Comparison of ENCODE assay signal across 24 cellular contexts in genomic region chr13:52412128-52412527, GRCh38. TPM values are rescaled to one million over a fixed set of nuclear protein-coding genes. Genes with fewer than 3 reads are reported as not detected.
DNase-seq lines count a peak whose midpoint lies in the region; ATAC-seq, FAIRE-seq and TF ChIP-seq lines count a peak whose summit lies in the region.
"Had no signal": no experiment of that assay in that cellular context is flagged by ENCODE, and none has a peak within 500 bp of the region (broad histone marks: within the 10 kb centered on the region; RNA-seq: fewer than 3 reads in every experiment).

No MANE protein-coding gene starts in this region.

- no peaks in the 10 kb centered on the region for H3K27me3 ChIP-seq in HepG2 (ENCODE audit: control insufficient read depth in 1 of 2, insufficient read depth in 2 of 2, low read length in 2 of 2)
- no peaks in the 10 kb centered on the region for H3K27me3 ChIP-seq in subcutaneous abdominal adipose tissue (ENCODE audit: control insufficient read depth in 5 of 5, insufficient read depth in 4 of 5, low read length in 5 of 5)
- H3K27me3 ChIP-seq in testis, result no peaks in the 10 kb centered on the region
- H3K27me3 ChIP-seq in adrenal gland, result no peaks in the 10 kb centered on the region
- H3K27me3 ChIP-seq: cardiac muscle cell, heart right ventricle had no signal

- no peaks in the 10 kb centered on the region for H3K79me2 ChIP-seq in HepG2 (ENCODE audit: insufficient read depth, low read length)

- H3K27ac Mint-ChIP-seq in activated T-cell treated with anti-CD3 and anti-CD28 coated beads, Interleukin-2, amount 50 U/mL, for 72 hours, result peak overlapping the region; percentile 87
- peak overlapping the region; percentile 51 for H3K27ac Mint-ChIP-seq in activated T-helper 2 cell treated with anti-CD3 and anti-CD28 coated beads, Interferon-gamma antibody, Interleukin-2, Interleukin-4, amounts not matched to agents 10 μg/mL and 5 μg/mL and 100 μg/mL, durations not matched to agents 14 hours and 24 hours and 36 hours
- H3K27ac Mint-ChIP-seq: activated CD4-positive, alpha-beta T cell treated with anti-CD3 and anti-CD28 coated beads, Interleukin-2, amount 10 ng/mL, durations not matched to agents 24 days and 14 days; dendritic cell treated with granulocyte-macrophage colony-stimulating factor and Interleukin-4, amounts not matched to agents 40 ng/mL and 50 ng/mL, for 4 days; T-helper 17 cell had no signal

- H3K4me1 ChIP-seq in HepG2 (ENCODE audit: insufficient read depth, low read length) (no peaks in the 10 kb centered on the region), subcutaneous abdominal adipose tissue (ENCODE audit: control insufficient read depth in 5 of 5, insufficient read depth in 5 of 5, low read length in 5 of 5) (peaks cover 0 to 19% (median 13%) of the 10 kb centered on the region in 5 donors), testis (no peaks in the 10 kb centered on the region), adrenal gland (replicated peaks in 1 of 2) (no peaks in the 10 kb centered on the region)
- H3K4me1 ChIP-seq: heart right ventricle, left ventricle myocardium inferior, psoas muscle had no signal

- no TSS peak for BruUV-seq in HepG2 (replicated peaks; lab: Mats Ljungman, UMichigan)

- H4K20me1 ChIP-seq in HepG2 (ENCODE audit: insufficient read depth, low read length), result no peaks in the 10 kb centered on the region

- CTCF ChIA-PET in HepG2 (lab: Yijun Ruan, JAX; ENCODE audit: low intra/inter-chr PET ratio, low total read pairs), result no interaction called here

- H3K4me3 Mint-ChIP-seq in activated T-cell treated with anti-CD3 and anti-CD28 coated beads, Interleukin-2, amount 50 U/mL, for 72 hours, result peak overlapping the region in 1 of 2 donors; percentile 70
- no peak overlapping the region for H3K4me3 Mint-ChIP-seq in activated T-helper 2 cell treated with anti-CD3 and anti-CD28 coated beads, Interferon-gamma antibody, Interleukin-2, Interleukin-4, amounts not matched to agents 10 μg/mL and 5 μg/mL and 100 μg/mL, durations not matched to agents 14 hours and 24 hours and 36 hours (ENCODE audit: low read depth)
- H3K4me3 Mint-ChIP-seq: activated CD4-positive, alpha-beta T cell treated with anti-CD3 and anti-CD28 coated beads, Interleukin-2, amount 10 ng/mL, durations not matched to agents 24 days and 14 days; dendritic cell treated with granulocyte-macrophage colony-stimulating factor and Interleukin-4, amounts not matched to agents 40 ng/mL and 50 ng/mL, for 4 days; immature natural killer cell; neural crest cell; T-helper 17 cell had no signal

- H2AFZ ChIP-seq in HepG2 (ENCODE audit: low read length), result no peak overlapping the region

- peaks cover 1 to 6% of the 10 kb centered on the region in 2 donors for H3K36me3 Mint-ChIP-seq in activated T-cell treated with anti-CD3 and anti-CD28 coated beads, Interleukin-2, amount 50 U/mL, for 72 hours (ENCODE audit: insufficient read depth in 2 of 2)
- peaks cover 42% of the 10 kb centered on the region for H3K36me3 Mint-ChIP-seq in activated T-helper 2 cell treated with anti-CD3 and anti-CD28 coated beads, Interferon-gamma antibody, Interleukin-2, Interleukin-4, amounts not matched to agents 10 μg/mL and 5 μg/mL and 100 μg/mL, durations not matched to agents 14 hours and 24 hours and 36 hours (ENCODE audit: low read depth)

- peaks cover 10% of the 10 kb centered on the region for H3K4me1 Mint-ChIP-seq in activated T-cell treated with anti-CD3 and anti-CD28 coated beads, Interleukin-2, amount 50 U/mL, for 72 hours (ENCODE audit: low read depth)
- peaks cover 4% of the 10 kb centered on the region for H3K4me1 Mint-ChIP-seq in activated T-helper 2 cell treated with anti-CD3 and anti-CD28 coated beads, Interferon-gamma antibody, Interleukin-2, Interleukin-4, amounts not matched to agents 10 μg/mL and 5 μg/mL and 100 μg/mL, durations not matched to agents 14 hours and 24 hours and 36 hours (ENCODE audit: low read depth)
- H3K4me1 Mint-ChIP-seq: neural crest cell, T-helper 17 cell had no signal

- H3K27ac ChIP-seq in HepG2 (ENCODE audit: extremely low read length, insufficient read depth, low read length) (no peak overlapping the region), subcutaneous abdominal adipose tissue (ENCODE audit: low read depth, low read length) (peak overlapping the region; percentile 11), testis (no peak overlapping the region), adrenal gland (no peak overlapping the region)
- H3K27ac ChIP-seq: cardiac muscle cell, heart right ventricle, HL-60, left ventricle myocardium inferior, psoas muscle had no signal

- no peak for FAIRE-seq in HepG2 (lab: Jason Lieb, UNC)
- FAIRE-seq: endometrium, small intestine had no signal

- H3K9me3 ChIP-seq in HepG2 (ENCODE audit: low read length), result no peaks in the 10 kb centered on the region
- H3K9me3 ChIP-seq in subcutaneous abdominal adipose tissue (ENCODE audit: control insufficient read depth in 5 of 5, low read length in 5 of 5), result no peaks in the 10 kb centered on the region
- H3K9me3 ChIP-seq in testis, result no peaks in the 10 kb centered on the region
- H3K9me3 ChIP-seq in adrenal gland (replicated peaks in 1 of 3), result no peaks in the 10 kb centered on the region
- H3K9me3 ChIP-seq: heart right ventricle, left ventricle myocardium inferior, psoas muscle had no signal

- no peaks in the 10 kb centered on the region for H3K9me3 Mint-ChIP-seq in activated T-cell treated with anti-CD3 and anti-CD28 coated beads, Interleukin-2, amount 50 U/mL, for 72 hours
- H3K9me3 Mint-ChIP-seq in activated T-helper 2 cell treated with anti-CD3 and anti-CD28 coated beads, Interferon-gamma antibody, Interleukin-2, Interleukin-4, amounts not matched to agents 10 μg/mL and 5 μg/mL and 100 μg/mL, durations not matched to agents 14 hours and 24 hours and 36 hours, result no peaks in the 10 kb centered on the region
- H3K9me3 Mint-ChIP-seq: activated CD4-positive, alpha-beta T cell treated with anti-CD3 and anti-CD28 coated beads, Interleukin-2, amount 10 ng/mL, durations not matched to agents 24 days and 14 days; dendritic cell treated with granulocyte-macrophage colony-stimulating factor and Interleukin-4, amounts not matched to agents 40 ng/mL and 50 ng/mL, for 4 days; immature natural killer cell; neural crest cell had no signal

- TF ChIP-seq EP300 in HepG2 (IDR thresholded peaks at IDR 0.05; ENCODE audit: low read depth in 2 of 2, low read length in 2 of 2) (no peak), HepG2 (CRISPR knock-in tag; IDR thresholded peaks at IDR 0.05; ENCODE audit: borderline replicate concordance) (no peak)

- in situ Hi-C loops in HepG2 (cut with HindIII; ENCODE audit: extremely low pct_ligation_motif_present, low pct_unique_long_range_greater_than_20kb), result no loop called here

- TF ChIP-seq CTCF in HepG2 (CRISPR knock-in tag; IDR thresholded peaks at IDR 0.05) (no peak), testis (IDR thresholded peaks at IDR 0.05) (no peak), adrenal gland (IDR thresholded peaks at IDR 0.05) (no peak)

- no peak overlapping the region for H3K4me2 ChIP-seq in HepG2 (ENCODE audit: low read depth, low read length)

- no peak for ATAC-seq in activated T-cell treated with anti-CD3 and anti-CD28 coated beads, Interleukin-2, amount 50 U/mL, for 72 hours (replicated peaks in 1 of 2)
- ATAC-seq in HepG2, result no peak
- no peak for ATAC-seq in esophagus mucosa
- ATAC-seq: psoas muscle, T-helper 17 cell had no signal

- H3K9ac ChIP-seq in HepG2 (ENCODE audit: insufficient read depth, low read depth, low read length) (no peak overlapping the region), subcutaneous abdominal adipose tissue (ENCODE audit: low read length in 5 of 5) (no peak overlapping the region)

- WGBS in HepG2 (ENCODE audit: low lambda C conversion rate), result 100% methylated on average over 1 of the region's 1 CpG
- 95 to 98% methylated on average over 1 of the region's 1 CpG for WGBS in testis, 2 donors
- WGBS in adrenal gland, 4 donors, result 93 to 100% (median 95%) methylated on average over 1 of the region's 1 CpG

- TF ChIP-seq POLR2A in HepG2 (IDR thresholded peaks at IDR 0.05; ENCODE audit: insufficient read depth in 1 of 2, low read depth in 2 of 2, low read length in 2 of 2) (no peak), testis (IDR thresholded peaks at IDR 0.05) (no peak), adrenal gland (IDR thresholded peaks at IDR 0.05) (no peak)

- POLR2A ChIA-PET in HepG2 (lab: Yijun Ruan, JAX), result no interaction called here

- TF ChIP-seq RAD21 in HepG2 (CRISPR knock-in tag; IDR thresholded peaks at IDR 0.05), result no peak

- intact Hi-C loops in activated T-helper 2 cell treated with anti-CD3 and anti-CD28 coated beads, Interferon-gamma antibody, Interleukin-2, Interleukin-4, amounts not matched to agents 10 μg/mL and 5 μg/mL and 100 μg/mL, durations not matched to agents 14 hours and 24 hours and 36 hours (cut with micrococcal nuclease), result loop anchor here (5.0 kb wide), 1 partner anchor 35 kb away; no protein-coding TSS in a partner anchor
- intact Hi-C loops in HepG2 (cut with micrococcal nuclease; ENCODE audit: unreplicated experiment) (no loop called here), testis (cut with DNase I; ENCODE audit: low total_unique reads) (no loop called here), adrenal gland (cut with DNase I) (no loop called here)

- no peaks in the 10 kb centered on the region for H3K27me3 Mint-ChIP-seq in activated T-cell treated with anti-CD3 and anti-CD28 coated beads, Interleukin-2, amount 50 U/mL, for 72 hours (ENCODE audit: low read depth)
- H3K27me3 Mint-ChIP-seq in activated T-helper 2 cell treated with anti-CD3 and anti-CD28 coated beads, Interferon-gamma antibody, Interleukin-2, Interleukin-4, amounts not matched to agents 10 μg/mL and 5 μg/mL and 100 μg/mL, durations not matched to agents 14 hours and 24 hours and 36 hours (ENCODE audit: low read depth), result no peaks in the 10 kb centered on the region
- H3K27me3 Mint-ChIP-seq: activated CD4-positive, alpha-beta T cell treated with anti-CD3 and anti-CD28 coated beads, Interleukin-2, amount 10 ng/mL, durations not matched to agents 24 days and 14 days; T-helper 17 cell had no signal

- DNase-seq in activated T-cell treated with anti-CD3 and anti-CD28 coated beads, Interleukin-2, amount 50 U/mL, for 72 hours, result no peak
- no peak for DNase-seq in activated T-cell treated with anti-CD3 and anti-CD28 coated beads, Interleukin-2, amount 50 U/mL, for 1 hour
- no peak for DNase-seq in activated T-helper 2 cell treated with anti-CD3 and anti-CD28 coated beads, Interferon-gamma antibody, Interleukin-2, Interleukin-4, amounts not matched to agents 10 μg/mL and 5 μg/mL and 100 μg/mL, durations not matched to agents 14 hours and 24 hours and 36 hours (ENCODE audit: low spot score)
- no peak for DNase-seq in HepG2 (ENCODE audit: low spot score)
- no peak for DNase-seq in testis
- DNase-seq in adrenal gland, result no peak
- DNase-seq: activated CD4-positive, alpha-beta T cell treated with anti-CD3 and anti-CD28 coated beads, Interleukin-2, amount 10 ng/mL, durations not matched to agents 24 days and 14 days; activated gamma-delta T cell; amniotic stem cell; heart right ventricle; immature natural killer cell; left ventricle myocardium inferior; NCI-H524 treated with DMSO at 0.1 percent for 48 hours; psoas muscle; small intestine; stimulated activated naive CD4-positive, alpha-beta T cell; T-helper 17 cell had no signal

- H3K36me3 ChIP-seq in HepG2 (replicated peaks in 1 of 2; ENCODE audit: control insufficient read depth in 1 of 2, insufficient read depth in 2 of 2, low read length in 2 of 2) (peaks cover 9 to 17% of the 10 kb centered on the region in 2 experiments), subcutaneous abdominal adipose tissue (ENCODE audit: control insufficient read depth in 5 of 5, insufficient read depth in 5 of 5, low read length in 5 of 5) (peaks cover 23 to 31% (median 26%) of the 10 kb centered on the region in 5 donors), testis (ENCODE audit: low read depth, missing control alignments) (no peaks in the 10 kb centered on the region), adrenal gland (replicated peaks in 1 of 2) (peaks cover 0 to 35% of the 10 kb centered on the region in 2 donors)

- H3K4me3 ChIP-seq in HepG2 (replicated peaks in 1 of 3; ENCODE audit: insufficient read depth in 1 of 3, low read depth in 2 of 3, low read length in 3 of 3), result no peak overlapping the region
- no peak overlapping the region for H3K4me3 ChIP-seq in subcutaneous abdominal adipose tissue (ENCODE audit: low read depth in 1 of 5, low read length in 5 of 5)
- no peak overlapping the region for H3K4me3 ChIP-seq in testis
- H3K4me3 ChIP-seq in adrenal gland, result no peak overlapping the region
- H3K4me3 ChIP-seq: cardiac muscle cell, heart right ventricle, left ventricle myocardium inferior, psoas muscle had no signal

RNA-seq across cellular contexts. Expression of gene THSD1, which starts 6.2 kb away (rescaled TPM):
- under 1 TPM; 0.35 to 0.48 TPM for total RNA-seq in activated T-cell treated with anti-CD3 and anti-CD28 coated beads, Interleukin-2, amount 50 U/mL, for 72 hours
- 0.34 and 0.39 TPM in 2 replicates for total RNA-seq in activated T-helper 2 cell treated with anti-CD3 and anti-CD28 coated beads, Interferon-gamma antibody, Interleukin-2, Interleukin-4, amounts not matched to agents 10 μg/mL and 5 μg/mL and 100 μg/mL, durations not matched to agents 14 hours and 24 hours and 36 hours
- 0.11 TPM in 1 of 2 replicates, not detected in the other for total RNA-seq in HepG2 (2016; rRNA removed; fragmentation: Illumina TruSeq; extraction: Trizol)
- 0.51 and 0.62 TPM in 2 replicates for total RNA-seq in HepG2 (2016; cell fraction: cytosol; rRNA removed; fragmentation: Illumina TruSeq; extraction: Trizol; ENCODE audit: low read depth)
- 0.06 TPM in 1 of 2 replicates, not detected in the other for total RNA-seq in HepG2 (2016; cell fraction: insoluble cytoplasmic fraction; rRNA removed; fragmentation: Illumina TruSeq; extraction: Trizol)
- total RNA-seq in HepG2 (2016; cell fraction: membrane; rRNA removed; fragmentation: Illumina TruSeq; extraction: Trizol), result 0.21 and 0.37 TPM in 2 replicates
- not detected in 2 replicates for total RNA-seq in HepG2 (2016; cell fraction: nucleus; rRNA removed; fragmentation: Illumina TruSeq; extraction: Trizol)
- polyA plus RNA-seq in HepG2 (2011; rRNA removed), result 0.15 and 0.18 TPM in 2 replicates
- polyA plus RNA-seq in HepG2 (2011; cell fraction: cytosol; rRNA removed), result 0.05 and 0.06 TPM in 2 replicates
- polyA plus RNA-seq in HepG2 (2011; cell fraction: nucleus; rRNA removed), result 0.52 and 0.61 TPM in 2 replicates
- polyA plus RNA-seq in HepG2 (2012), result 0.15 TPM in 1 of 2 replicates, not detected in the other
- polyA plus RNA-seq in HepG2 (2016; cell fraction: cytosol; fragmentation: Illumina TruSeq; extraction: Trizol; ENCODE audit: low read depth), result not detected in 2 replicates
- not detected in 2 replicates for polyA plus RNA-seq in HepG2 (2016; cell fraction: insoluble cytoplasmic fraction; fragmentation: Illumina TruSeq; extraction: Trizol; ENCODE audit: low read depth)
- not detected in 2 replicates for polyA plus RNA-seq in HepG2 (2016; cell fraction: membrane; fragmentation: Illumina TruSeq; extraction: Trizol; ENCODE audit: low read depth)
- polyA plus RNA-seq in HepG2 (2016; cell fraction: nucleus; fragmentation: Illumina TruSeq; extraction: Trizol; ENCODE audit: insufficient read depth, low read depth), result 0.16 TPM in 1 of 2 replicates, not detected in the other
- polyA minus RNA-seq in HepG2 (2011; rRNA and poly(A)+ RNA removed; ENCODE audit: low replicate concordance), result 0.20 and 3.8 TPM in 2 replicates
- polyA minus RNA-seq in HepG2 (2011; cell fraction: cytosol; rRNA and poly(A)+ RNA removed), result not detected in 2 replicates
- polyA minus RNA-seq in HepG2 (2011; cell fraction: nucleus; rRNA and poly(A)+ RNA removed), result 0.26 and 0.37 TPM in 2 replicates
- 1 to 10 TPM; 4.4 to 4.7 TPM for total RNA-seq in testis
- polyA plus RNA-seq in testis (ENCODE audit: insufficient read depth, low read depth, low replicate concordance), result 4.9 TPM
- total RNA-seq in adrenal gland, result 1 to 10 TPM; 1.5 to 4.3 (median 3.3) TPM
- polyA plus RNA-seq in adrenal gland, result 1 to 10 TPM in 2 of 3 donors, under 1 TPM in 1; 0.95 to 6.4 (median 3.8) TPM
- 3.7 TPM for total RNA-seq in esophagus mucosa
- polyA plus RNA-seq: cardiac muscle cell had no signal

RNA-seq across cellular contexts. Expression of gene VPS36, which starts 38.3 kb away (rescaled TPM):
- total RNA-seq in activated T-cell treated with anti-CD3 and anti-CD28 coated beads, Interleukin-2, amount 50 U/mL, for 72 hours, result 10 to 100 TPM; 38.8 to 40.2 TPM
- 52.3 and 53.5 TPM in 2 replicates for total RNA-seq in activated T-helper 2 cell treated with anti-CD3 and anti-CD28 coated beads, Interferon-gamma antibody, Interleukin-2, Interleukin-4, amounts not matched to agents 10 μg/mL and 5 μg/mL and 100 μg/mL, durations not matched to agents 14 hours and 24 hours and 36 hours
- total RNA-seq in HepG2 (2016; rRNA removed; fragmentation: Illumina TruSeq; extraction: Trizol), result 22.0 and 22.4 TPM in 2 replicates
- total RNA-seq in HepG2 (2016; cell fraction: cytosol; rRNA removed; fragmentation: Illumina TruSeq; extraction: Trizol; ENCODE audit: low read depth), result 12.7 and 13.9 TPM in 2 replicates
- total RNA-seq in HepG2 (2016; cell fraction: insoluble cytoplasmic fraction; rRNA removed; fragmentation: Illumina TruSeq; extraction: Trizol), result 19.3 and 21.4 TPM in 2 replicates
- total RNA-seq in HepG2 (2016; cell fraction: membrane; rRNA removed; fragmentation: Illumina TruSeq; extraction: Trizol), result 10.3 and 11.4 TPM in 2 replicates
- total RNA-seq in HepG2 (2016; cell fraction: nucleus; rRNA removed; fragmentation: Illumina TruSeq; extraction: Trizol), result 50.1 and 52.0 TPM in 2 replicates
- polyA plus RNA-seq in HepG2 (2011; rRNA removed), result 13.6 and 17.2 TPM in 2 replicates
- 4.5 and 6.7 TPM in 2 replicates for polyA plus RNA-seq in HepG2 (2011; cell fraction: cytosol; rRNA removed)
- 27.7 and 36.3 TPM in 2 replicates for polyA plus RNA-seq in HepG2 (2011; cell fraction: nucleus; rRNA removed)
- polyA plus RNA-seq in HepG2 (2012), result 12.7 and 15.8 TPM in 2 replicates
- 3.9 and 4.1 TPM in 2 replicates for polyA plus RNA-seq in HepG2 (2016; cell fraction: cytosol; fragmentation: Illumina TruSeq; extraction: Trizol; ENCODE audit: low read depth)
- polyA plus RNA-seq in HepG2 (2016; cell fraction: insoluble cytoplasmic fraction; fragmentation: Illumina TruSeq; extraction: Trizol; ENCODE audit: low read depth), result 24.8 and 28.0 TPM in 2 replicates
- polyA plus RNA-seq in HepG2 (2016; cell fraction: membrane; fragmentation: Illumina TruSeq; extraction: Trizol; ENCODE audit: low read depth), result 8.7 and 8.9 TPM in 2 replicates
- polyA plus RNA-seq in HepG2 (2016; cell fraction: nucleus; fragmentation: Illumina TruSeq; extraction: Trizol; ENCODE audit: insufficient read depth, low read depth), result 71.2 and 78.2 TPM in 2 replicates
- polyA minus RNA-seq in HepG2 (2011; rRNA and poly(A)+ RNA removed; ENCODE audit: low replicate concordance), result 5.9 and 12.4 TPM in 2 replicates
- polyA minus RNA-seq in HepG2 (2011; cell fraction: cytosol; rRNA and poly(A)+ RNA removed), result 4.7 TPM in 2 replicates
- 48.2 and 61.0 TPM in 2 replicates for polyA minus RNA-seq in HepG2 (2011; cell fraction: nucleus; rRNA and poly(A)+ RNA removed)
- 10 to 100 TPM; 24.6 to 25.6 TPM for total RNA-seq in testis
- 9.4 TPM for polyA plus RNA-seq in testis (ENCODE audit: insufficient read depth, low read depth, low replicate concordance)
- 10 to 100 TPM; 21.7 to 54.7 (median 29.8) TPM for total RNA-seq in adrenal gland
- polyA plus RNA-seq in adrenal gland, result 10 to 100 TPM; 12.6 to 37.7 (median 13.4) TPM
- total RNA-seq in esophagus mucosa, result 39.1 TPM

RNA-seq across cellular contexts. Expression of gene CKAP2, which starts 43.1 kb away (rescaled TPM):
- 10 to 100 TPM; 61.1 to 71.7 TPM for total RNA-seq in activated T-cell treated with anti-CD3 and anti-CD28 coated beads, Interleukin-2, amount 50 U/mL, for 72 hours
- 44.3 and 46.9 TPM in 2 replicates for total RNA-seq in activated T-helper 2 cell treated with anti-CD3 and anti-CD28 coated beads, Interferon-gamma antibody, Interleukin-2, Interleukin-4, amounts not matched to agents 10 μg/mL and 5 μg/mL and 100 μg/mL, durations not matched to agents 14 hours and 24 hours and 36 hours
- total RNA-seq in HepG2 (2016; rRNA removed; fragmentation: Illumina TruSeq; extraction: Trizol), result 40.3 and 72.3 TPM in 2 replicates
- 5.2 and 5.6 TPM in 2 replicates for total RNA-seq in HepG2 (2016; cell fraction: cytosol; rRNA removed; fragmentation: Illumina TruSeq; extraction: Trizol; ENCODE audit: low read depth)
- 38.2 and 69.0 TPM in 2 replicates for total RNA-seq in HepG2 (2016; cell fraction: insoluble cytoplasmic fraction; rRNA removed; fragmentation: Illumina TruSeq; extraction: Trizol)
- total RNA-seq in HepG2 (2016; cell fraction: membrane; rRNA removed; fragmentation: Illumina TruSeq; extraction: Trizol), result 15.4 and 19.6 TPM in 2 replicates
- total RNA-seq in HepG2 (2016; cell fraction: nucleus; rRNA removed; fragmentation: Illumina TruSeq; extraction: Trizol), result 36.5 and 37.2 TPM in 2 replicates
- 4.9 and 6.7 TPM in 2 replicates for polyA plus RNA-seq in HepG2 (2011; rRNA removed)
- polyA plus RNA-seq in HepG2 (2011; cell fraction: cytosol; rRNA removed), result 3.7 and 5.1 TPM in 2 replicates
- 5.0 and 5.6 TPM in 2 replicates for polyA plus RNA-seq in HepG2 (2011; cell fraction: nucleus; rRNA removed)
- polyA plus RNA-seq in HepG2 (2012), result 12.9 and 23.5 TPM in 2 replicates
- 2.6 and 3.1 TPM in 2 replicates for polyA plus RNA-seq in HepG2 (2016; cell fraction: cytosol; fragmentation: Illumina TruSeq; extraction: Trizol; ENCODE audit: low read depth)
- 77.0 and 80.7 TPM in 2 replicates for polyA plus RNA-seq in HepG2 (2016; cell fraction: insoluble cytoplasmic fraction; fragmentation: Illumina TruSeq; extraction: Trizol; ENCODE audit: low read depth)
- polyA plus RNA-seq in HepG2 (2016; cell fraction: membrane; fragmentation: Illumina TruSeq; extraction: Trizol; ENCODE audit: low read depth), result 8.4 TPM in 2 replicates
- 50.3 and 52.7 TPM in 2 replicates for polyA plus RNA-seq in HepG2 (2016; cell fraction: nucleus; fragmentation: Illumina TruSeq; extraction: Trizol; ENCODE audit: insufficient read depth, low read depth)
- polyA minus RNA-seq in HepG2 (2011; rRNA and poly(A)+ RNA removed; ENCODE audit: low replicate concordance), result 2.7 and 7.5 TPM in 2 replicates
- 12.1 and 17.6 TPM in 2 replicates for polyA minus RNA-seq in HepG2 (2011; cell fraction: cytosol; rRNA and poly(A)+ RNA removed)
- 21.6 and 22.9 TPM in 2 replicates for polyA minus RNA-seq in HepG2 (2011; cell fraction: nucleus; rRNA and poly(A)+ RNA removed)
- total RNA-seq in testis, result 10 to 100 TPM; 33.8 to 43.2 TPM
- polyA plus RNA-seq in testis (ENCODE audit: insufficient read depth, low read depth, low replicate concordance), result 27.0 TPM
- total RNA-seq in adrenal gland, result 10 to 100 TPM in 7 of 8 donors, 1 to 10 TPM in 1; 9.1 to 20.8 (median 16.3) TPM
- 10 to 100 TPM in 1 of 3 donors, 1 to 10 TPM in 2; 2.5 to 20.4 (median 4.2) TPM for polyA plus RNA-seq in adrenal gland
- 25.7 TPM for total RNA-seq in esophagus mucosa
